ENCODE assay signal across 2 cellular contexts in genomic region chr11:107623183-107623582, GRCh38.
TF ChIP-seq lines count a peak whose summit lies in the region.

No MANE protein-coding gene starts in this region.

TF ChIP-seq in HepG2, 621 proteins besides CTCF, POLR2A, EP300 and RAD21 (continued from another document):
- no peak for TF ChIP-seq RXRA (CRISPR knock-in tag; IDR thresholded peaks at IDR 0.05)
- TF ChIP-seq TERF1 (CRISPR knock-in tag; IDR thresholded peaks at IDR 0.05): no peak
- TF ChIP-seq TFDP1 (CRISPR knock-in tag; IDR thresholded peaks at IDR 0.05; ENCODE audit: borderline replicate concordance): no peak
- no peak for TF ChIP-seq MED13 (CRISPR knock-in tag; IDR thresholded peaks at IDR 0.05)
TF ChIP-seq in HepG2: peak in this region for 0.

TF ChIP-seq in GM12891, 5 proteins besides CTCF, POLR2A, EP300 and RAD21 (continued from another document):
- no peak for TF ChIP-seq PAX5 (IDR thresholded peaks at IDR 0.05; ENCODE audit: insufficient read depth, low read length, severe bottlenecking)
- no peak for TF ChIP-seq POLR2AphosphoS5 (IDR thresholded peaks at IDR 0.05; ENCODE audit: low read depth, low read length)
TF ChIP-seq in GM12891: peak in this region for 0.
